11 cellular contexts compared by ENCODE assay signal in the genomic region with DNA sequence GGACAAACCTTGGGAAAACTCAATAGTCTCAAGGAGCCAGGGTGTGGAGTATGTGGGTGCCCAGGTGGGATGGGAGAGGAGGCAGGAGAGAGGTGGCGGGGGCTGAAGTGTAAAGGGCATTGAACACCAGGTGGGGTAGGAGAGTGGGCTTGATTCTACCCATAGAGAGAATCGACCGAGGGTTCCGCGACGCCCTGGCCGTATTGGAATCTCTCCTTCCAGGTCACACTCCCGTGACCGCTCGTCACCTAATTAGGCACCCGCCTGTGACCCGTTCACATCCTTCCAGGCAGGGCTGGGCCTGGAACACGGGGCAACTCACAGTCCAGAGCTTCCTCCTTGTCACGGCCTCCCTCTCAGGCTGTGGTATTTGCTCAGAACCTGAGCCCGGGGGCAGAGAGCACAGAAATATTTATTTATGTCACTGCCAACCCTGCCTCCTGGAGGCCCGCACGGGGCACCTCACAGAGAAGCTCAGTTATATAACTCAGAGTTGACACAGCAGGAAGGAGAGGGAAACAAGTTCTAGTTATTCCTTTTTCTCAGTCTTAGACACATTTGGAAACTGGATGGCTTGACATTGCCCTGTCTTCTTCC. TPM values are rescaled to one million over a fixed set of nuclear protein-coding genes. Genes with fewer than 3 reads are reported as not detected.
DNase-seq lines count a peak whose midpoint lies in the region; ATAC-seq and TF ChIP-seq lines count a peak whose summit lies in the region.
"Had no signal": no experiment of that assay in that cellular context is flagged by ENCODE, and none has a peak within 500 bp of the region (broad histone marks: within the 10 kb centered on the region; RNA-seq: fewer than 3 reads in every experiment).

No MANE protein-coding gene starts in this region.

- intact Hi-C loops in right cardiac atrium (cut with DNase I), result no loop called here

- TF ChIP-seq RAD21 in SK-N-SH (IDR thresholded peaks at IDR 0.05; ENCODE audit: low read length), result no peak

- no peak for TF ChIP-seq CTCF in SK-N-SH (IDR thresholded peaks at IDR 0.05)

- no peaks in the 10 kb centered on the region for H3K9me2 ChIP-seq in SK-N-SH

- CTCF ChIA-PET in SK-N-SH (lab: Yijun Ruan, JAX), result interaction anchor here (1.3 kb wide), 1 partner anchor 19 kb away, joined by 3 read pairs; no protein-coding TSS in a partner anchor

- POLR2A ChIA-PET in SK-N-SH (lab: Yijun Ruan, JAX), result no interaction called here

- H3K27me3 ChIP-seq in right cardiac atrium (ENCODE audit: control insufficient read depth, insufficient read depth) (no peaks in the 10 kb centered on the region), SK-N-SH (ENCODE audit: insufficient read depth) (no peaks in the 10 kb centered on the region)
- H3K27me3 ChIP-seq: gastroesophageal sphincter had no signal

- no peaks in the 10 kb centered on the region for H4K20me1 ChIP-seq in SK-N-SH (ENCODE audit: insufficient read depth)

- no peak overlapping the region for H2AFZ ChIP-seq in SK-N-SH (ENCODE audit: low read depth)

- no peak for TF ChIP-seq EP300 in SK-N-SH (IDR thresholded peaks at IDR 0.05; ENCODE audit: borderline replicate concordance in 1 of 2, low read depth in 1 of 2, low read length in 1 of 2)

- H3K9ac ChIP-seq in SK-N-SH, result no peak overlapping the region

- DNase-seq in ELF-1 (ENCODE audit: low read depth, low spot score) (peak; percentile 55), RPMI7951 (ENCODE audit: low read depth) (peak; percentile 69), right cardiac atrium (no peak), renal cortical epithelial cell (ENCODE audit: low read depth) (peak; percentile 80), SK-N-SH (no peak), NCI-H345 treated with DMSO at 0.1 percent for 48 hours (lab: John Stamatoyannopoulos, UW; ENCODE audit: unreplicated experiment) (no peak), SW480 (ENCODE audit: low spot score) (no peak)
- DNase-seq: activated CD4-positive, alpha-beta T cell treated with anti-CD3 and anti-CD28 coated beads, Interleukin-2, amount 50 U/mL, for 1 hour; retina had no signal

- H3K9me3 ChIP-seq in right cardiac atrium (ENCODE audit: control insufficient read depth, low read length) (no peaks in the 10 kb centered on the region), SK-N-SH (no peaks in the 10 kb centered on the region)
- H3K9me3 ChIP-seq: gastroesophageal sphincter had no signal

- WGBS in right cardiac atrium, result 56% methylated on average over 17 of the region's 17 CpGs
- 71% methylated on average over 9 of the region's 17 CpGs for WGBS in SK-N-SH (ENCODE audit: low lambda C conversion rate)

- no peaks in the 10 kb centered on the region for H3K79me2 ChIP-seq in SK-N-SH (ENCODE audit: insufficient read depth)

- ATAC-seq in right cardiac atrium (peak; percentile 35 to 66), HG03342 (IDR thresholded peaks at IDR 0.05; ENCODE audit: unreplicated experiment) (no peak)
- ATAC-seq: gastroesophageal sphincter had no signal

- H3K4me3 ChIP-seq in right cardiac atrium (ENCODE audit: low read length) (no peak overlapping the region), SK-N-SH (ENCODE audit: low read depth in 2 of 2, low read length in 1 of 2) (no peak overlapping the region)
- H3K4me3 ChIP-seq: gastroesophageal sphincter had no signal

- H3K4me2 ChIP-seq in SK-N-SH, result no peak overlapping the region

- H3K27ac ChIP-seq in right cardiac atrium (ENCODE audit: low read length) (no peak overlapping the region), SK-N-SH (ENCODE audit: low read depth in 2 of 2, low read length in 1 of 2) (no peak overlapping the region)
- H3K27ac ChIP-seq: gastroesophageal sphincter had no signal

- no peaks in the 10 kb centered on the region for H3F3A ChIP-seq in SK-N-SH (replicated peaks; ENCODE audit: insufficient read depth)

- no peaks in the 10 kb centered on the region for H3K36me3 ChIP-seq in SK-N-SH (replicated peaks in 1 of 2; ENCODE audit: control insufficient read depth in 1 of 2, insufficient read depth in 2 of 2, low read length in 1 of 2)
- H3K36me3 ChIP-seq: gastroesophageal sphincter had no signal

- H3K4me1 ChIP-seq in right cardiac atrium (ENCODE audit: control insufficient read depth, insufficient read depth, low read length), result no peaks in the 10 kb centered on the region
- no peaks in the 10 kb centered on the region for H3K4me1 ChIP-seq in SK-N-SH (ENCODE audit: control insufficient read depth in 1 of 2, insufficient read depth in 2 of 2, low read depth in 1 of 2, low read length in 1 of 2)

TF ChIP-seq in SK-N-SH, 30 proteins besides CTCF, POLR2A, EP300 and RAD21:
- no peak for TF ChIP-seq SIN3A (IDR thresholded peaks at IDR 0.05; ENCODE audit: borderline replicate concordance, low read depth, low read length)
- TF ChIP-seq, protein P1, sequence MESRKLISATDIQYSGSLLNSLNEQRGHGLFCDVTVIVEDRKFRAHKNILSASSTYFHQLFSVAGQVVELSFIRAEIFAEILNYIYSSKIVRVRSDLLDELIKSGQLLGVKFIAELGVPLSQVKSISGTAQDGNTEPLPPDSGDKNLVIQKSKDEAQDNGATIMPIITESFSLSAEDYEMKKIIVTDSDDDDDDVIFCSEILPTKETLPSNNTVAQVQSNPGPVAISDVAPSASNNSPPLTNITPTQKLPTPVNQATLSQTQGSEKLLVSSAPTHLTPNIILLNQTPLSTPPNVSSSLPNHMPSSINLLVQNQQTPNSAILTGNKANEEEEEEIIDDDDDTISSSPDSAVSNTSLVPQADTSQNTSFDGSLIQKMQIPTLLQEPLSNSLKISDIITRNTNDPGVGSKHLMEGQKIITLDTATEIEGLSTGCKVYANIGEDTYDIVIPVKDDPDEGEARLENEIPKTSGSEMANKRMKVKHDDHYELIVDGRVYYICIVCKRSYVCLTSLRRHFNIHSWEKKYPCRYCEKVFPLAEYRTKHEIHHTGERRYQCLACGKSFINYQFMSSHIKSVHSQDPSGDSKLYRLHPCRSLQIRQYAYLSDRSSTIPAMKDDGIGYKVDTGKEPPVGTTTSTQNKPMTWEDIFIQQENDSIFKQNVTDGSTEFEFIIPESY (IDR thresholded peaks at IDR 0.05; ENCODE audit: borderline replicate concordance, low read depth), result no peak
TF ChIP-seq in SK-N-SH: peak in this region for 0.

RNA-seq across cellular contexts. Expression of gene NCMAP, which starts 12.0 kb away (rescaled TPM):
- not detected in 2 replicates for total RNA-seq in RPMI7951 (2014; rRNA removed; shearing (Covaris generic))
- under 1 TPM in 3 of 4 donors, not detected in 1; 0.21 to 0.71 (median 0.71) TPM for total RNA-seq in right cardiac atrium
- 1.0 TPM for polyA plus RNA-seq in right cardiac atrium
- total RNA-seq in renal cortical epithelial cell, result 3.4 and 8.3 TPM in 2 replicates
- polyA plus RNA-seq in SK-N-SH (2012; rRNA removed), result 0.02 TPM in 1 of 2 replicates, not detected in the other
- 0.01 TPM in 2 replicates for polyA plus RNA-seq in SK-N-SH (2012; cell fraction: cytosol; rRNA removed)
- polyA plus RNA-seq in SK-N-SH (2012; cell fraction: nucleus; rRNA removed), result 0.01 TPM in 1 of 2 replicates, not detected in the other

Comparison
In these comparisons a context has a peak if more than half of its experiments do, and no peak if none do; other contexts are left out.
1. DNase-seq: peak in ELF-1 (single experiment), RPMI7951 (single experiment) and renal cortical epithelial cell (single experiment); none in right cardiac atrium (0 of 3), SK-N-SH (single experiment), NCI-H345 treated with DMSO at 0.1 percent for 48 hours (single experiment) and SW480 (single experiment).